Comparison of ENCODE assay signal across 19 cellular contexts in the genomic region with DNA sequence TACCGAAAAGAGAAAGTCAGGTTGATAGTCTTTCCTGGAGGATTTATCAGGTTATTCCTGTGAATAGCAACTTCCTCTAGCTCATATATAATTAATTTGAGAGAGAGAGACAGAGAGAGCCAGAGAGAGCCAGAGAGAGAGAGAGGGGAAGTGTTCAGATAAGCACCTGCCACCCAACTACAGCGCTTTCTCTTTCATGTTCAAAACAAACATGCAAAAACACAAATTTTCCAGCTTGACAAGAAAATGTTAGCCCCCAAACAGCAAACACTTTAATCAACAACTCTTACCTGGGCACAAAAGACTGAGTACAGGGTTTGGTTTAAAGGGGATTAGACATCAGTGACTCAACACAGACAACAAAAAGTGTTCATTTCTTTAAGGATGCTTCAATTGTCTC.
DNase-seq lines count a peak whose midpoint lies in the region; ATAC-seq and TF ChIP-seq lines count a peak whose summit lies in the region.
"Had no signal": no experiment of that assay in that cellular context is flagged by ENCODE, and none has a peak within 500 bp of the region (broad histone marks: within the 10 kb centered on the region; RNA-seq: fewer than 3 reads in every experiment).

No MANE protein-coding gene starts in this region.

- DNase-seq in CD4-positive, alpha-beta T cell: peak in 1 of 10 experiments; percentile 23
- peak; percentile 46 for DNase-seq in GM12865 (ENCODE audit: low read depth)
- no peak for DNase-seq in activated CD8-positive, alpha-beta T cell treated with anti-CD3 and anti-CD28 coated beads, Interleukin-2, amount 10 ng/mL, durations not matched to agents 7 days and 5 days
- no peak for DNase-seq in DMS153 treated with DMSO at 0.1 percent for 48 hours (lab: John Stamatoyannopoulos, UW; ENCODE audit: unreplicated experiment)
- DNase-seq in esophagus muscularis mucosa (ENCODE audit: extremely low spot score): no peak
- DNase-seq: activated CD4-positive, alpha-beta memory T cell treated with anti-CD3 and anti-CD28 coated beads, Interleukin-2, amount 10 ng/mL, durations not matched to agents 7 days and 5 days; anterior cingulate cortex; COR-L47; effector CD8-positive, alpha-beta T cell; HFFc6; NCI-H1930; NCI-H446; small intestine; stimulated activated CD4-positive, alpha-beta T cell treated with anti-CD3 and anti-CD28 coated beads, Interleukin-2, amount 100 ng/mL, for 48 hours; upper lobe of right lung had no signal

- H3K36me3 ChIP-seq in esophagus muscularis mucosa: no peaks in the 10 kb centered on the region
- H3K36me3 ChIP-seq: upper lobe of right lung had no signal

- H3K27me3 ChIP-seq in CD4-positive, alpha-beta T cell (ENCODE audit: control insufficient read depth, insufficient read depth, low read length): no peaks in the 10 kb centered on the region
- no peaks in the 10 kb centered on the region for H3K27me3 ChIP-seq in esophagus muscularis mucosa
- H3K27me3 ChIP-seq: upper lobe of right lung had no signal

- no peaks in the 10 kb centered on the region for H3K27me3 Mint-ChIP-seq in CD4-positive, alpha-beta T cell
- H3K27me3 Mint-ChIP-seq in activated CD8-positive, alpha-beta T cell treated with anti-CD3 and anti-CD28 coated beads, Interleukin-2, amount 10 ng/mL, durations not matched to agents 7 days and 5 days (ENCODE audit: low read depth): no peaks in the 10 kb centered on the region
- H3K27me3 Mint-ChIP-seq: activated CD4-positive, alpha-beta memory T cell treated with anti-CD3 and anti-CD28 coated beads, Interleukin-2, amount 10 ng/mL, durations not matched to agents 7 days and 5 days had no signal

- intact Hi-C loops in CD4-positive, alpha-beta T cell (cut with DNase I, micrococcal nuclease): loop anchor here (5.0 to 10.0 kb wide), 3 partner anchors 82 to 387 kb away; a partner anchor contains a TSS
- intact Hi-C loops in esophagus muscularis mucosa (cut with DNase I): no loop called here

- peak; percentile 5 for ATAC-seq in CD4-positive, alpha-beta T cell (ENCODE audit: poor library complexity)
- peak; percentile 49 for ATAC-seq in HG03066 (IDR thresholded peaks at IDR 0.05; ENCODE audit: low read depth, unreplicated experiment)
- no peak for ATAC-seq in activated CD8-positive, alpha-beta T cell treated with anti-CD3 and anti-CD28 coated beads, Interleukin-2, amount 10 ng/mL, durations not matched to agents 7 days and 5 days
- no peak for ATAC-seq in GM21515 (IDR thresholded peaks at IDR 0.05; ENCODE audit: unreplicated experiment)
- no peak for ATAC-seq in HG02571 (IDR thresholded peaks at IDR 0.05; ENCODE audit: unreplicated experiment)
- ATAC-seq: left lobe of liver, upper lobe of right lung had no signal

- H3K4me3 Mint-ChIP-seq in CD4-positive, alpha-beta T cell: peak overlapping the region; percentile 60
- no peak overlapping the region for H3K4me3 Mint-ChIP-seq in activated CD8-positive, alpha-beta T cell treated with anti-CD3 and anti-CD28 coated beads, Interleukin-2, amount 10 ng/mL, durations not matched to agents 7 days and 5 days
- H3K4me3 Mint-ChIP-seq: activated CD4-positive, alpha-beta memory T cell treated with anti-CD3 and anti-CD28 coated beads, Interleukin-2, amount 10 ng/mL, durations not matched to agents 7 days and 5 days; HFFc6 had no signal

- CTCF ChIA-PET in CD4-positive, alpha-beta T cell (lab: Charles Lee): interaction anchor here (0.6 to 0.9 kb wide), 4 partner anchors 20 to 503 kb away, joined by 3 to 4 read pairs (median 3); no protein-coding TSS in a partner anchor
- CTCF ChIA-PET in activated CD8-positive, alpha-beta T cell treated with anti-CD3 and anti-CD28 coated beads, Interleukin-2, amount 10 ng/mL, durations not matched to agents 7 days and 5 days (lab: Charles Lee): interaction anchor here (0.7 to 1.2 kb wide), 6 partner anchors 26 to 140 kb away, joined by 3 to 5 read pairs (median 3); a partner anchor contains a TSS

- no peaks in the 10 kb centered on the region for H3K9me3 Mint-ChIP-seq in CD4-positive, alpha-beta T cell
- H3K9me3 Mint-ChIP-seq in activated CD8-positive, alpha-beta T cell treated with anti-CD3 and anti-CD28 coated beads, Interleukin-2, amount 10 ng/mL, durations not matched to agents 7 days and 5 days (ENCODE audit: insufficient read depth): no peaks in the 10 kb centered on the region
- H3K9me3 Mint-ChIP-seq: HFFc6 had no signal

- H3K27ac ChIP-seq in CD4-positive, alpha-beta T cell (ENCODE audit: low read depth, low read length): no peak overlapping the region
- no peak overlapping the region for H3K27ac ChIP-seq in esophagus muscularis mucosa (replicated peaks in 1 of 4)
- H3K27ac ChIP-seq: upper lobe of right lung had no signal

- TF ChIP-seq EP300 in esophagus muscularis mucosa (IDR thresholded peaks at IDR 0.05): no peak

- TF ChIP-seq CTCF in CD4-positive, alpha-beta T cell (IDR thresholded peaks at IDR 0.05): no peak
- TF ChIP-seq CTCF in GM12865 (IDR thresholded peaks at IDR 0.05; ENCODE audit: insufficient read depth, low read depth, low read length, missing control alignments) (no peak), esophagus muscularis mucosa (IDR thresholded peaks at IDR 0.05) (no peak)

- H3K4me1 ChIP-seq in esophagus muscularis mucosa: peaks cover 5 to 19% (median 17%) of the 10 kb centered on the region in 4 donors

- no peaks in the 10 kb centered on the region for H3K9me3 ChIP-seq in CD4-positive, alpha-beta T cell (ENCODE audit: control insufficient read depth, low read length)
- H3K9me3 ChIP-seq in esophagus muscularis mucosa: no peaks in the 10 kb centered on the region
- H3K9me3 ChIP-seq: upper lobe of right lung had no signal

- H3K36me3 Mint-ChIP-seq in CD4-positive, alpha-beta T cell (ENCODE audit: low read depth): peaks cover 39% of the 10 kb centered on the region
- peaks cover 4% of the 10 kb centered on the region for H3K36me3 Mint-ChIP-seq in activated CD8-positive, alpha-beta T cell treated with anti-CD3 and anti-CD28 coated beads, Interleukin-2, amount 10 ng/mL, durations not matched to agents 7 days and 5 days (ENCODE audit: low read depth)

- H3K4me3 ChIP-seq in GM12865 (ENCODE audit: low read depth, low read length) (no peak overlapping the region), esophagus muscularis mucosa (no peak overlapping the region)
- H3K4me3 ChIP-seq: upper lobe of right lung had no signal

- POLR2A ChIA-PET in CD4-positive, alpha-beta T cell (lab: Charles Lee): interaction anchor here (0.6 to 2.3 kb wide), 21 partner anchors 12 to 1756 kb away, joined by 3 to 21 read pairs (median 4); a partner anchor contains a TSS
- POLR2A ChIA-PET in activated CD8-positive, alpha-beta T cell treated with anti-CD3 and anti-CD28 coated beads, Interleukin-2, amount 10 ng/mL, durations not matched to agents 7 days and 5 days (lab: Charles Lee): interaction anchor here (0.6 to 1.1 kb wide), 3 partner anchors 31 to 141 kb away, joined by 4 to 7 read pairs (median 4); a partner anchor contains a TSS

- peaks cover 89% of the 10 kb centered on the region for H3K4me1 Mint-ChIP-seq in CD4-positive, alpha-beta T cell (ENCODE audit: low read depth)
- H3K4me1 Mint-ChIP-seq in activated CD8-positive, alpha-beta T cell treated with anti-CD3 and anti-CD28 coated beads, Interleukin-2, amount 10 ng/mL, durations not matched to agents 7 days and 5 days (ENCODE audit: low read depth): peaks cover 32% of the 10 kb centered on the region

- peak overlapping the region; percentile 88 for H3K27ac Mint-ChIP-seq in CD4-positive, alpha-beta T cell
- H3K27ac Mint-ChIP-seq in activated CD8-positive, alpha-beta T cell treated with anti-CD3 and anti-CD28 coated beads, Interleukin-2, amount 10 ng/mL, durations not matched to agents 7 days and 5 days: peak overlapping the region; percentile 16
- H3K27ac Mint-ChIP-seq: activated CD4-positive, alpha-beta memory T cell treated with anti-CD3 and anti-CD28 coated beads, Interleukin-2, amount 10 ng/mL, durations not matched to agents 7 days and 5 days; HFFc6 had no signal

- WGBS in esophagus muscularis mucosa: 89% methylated on average over 2 of the region's 2 CpGs

- no peak for TF ChIP-seq POLR2A in esophagus muscularis mucosa (IDR thresholded peaks at IDR 0.05; ENCODE audit: low read depth)

Comparison
In these comparisons a context has a peak if more than half of its experiments do, and no peak if none do; other contexts are left out.
1. ATAC-seq: peak in CD4-positive, alpha-beta T cell (single experiment) and HG03066 (single experiment); none in activated CD8-positive, alpha-beta T cell treated with anti-CD3 and anti-CD28 coated beads, Interleukin-2, amount 10 ng/mL, durations not matched to agents 7 days and 5 days (single experiment), GM21515 (single experiment) and HG02571 (single experiment).